ENCODE assay signal across 22 cellular contexts in genomic region chr7:157839672-157840167, GRCh38.
DNase-seq lines count a peak whose midpoint lies in the region; ATAC-seq, FAIRE-seq and TF ChIP-seq lines count a peak whose summit lies in the region.
"Had no signal": no experiment of that assay in that cellular context is flagged by ENCODE, and none has a peak within 500 bp of the region (broad histone marks: within the 10 kb centered on the region; RNA-seq: fewer than 3 reads in every experiment).

No MANE protein-coding gene starts in this region.

- TF ChIP-seq EP300 in K562 (IDR thresholded peaks at IDR 0.05; ENCODE audit: low read length): no peak

- H3K9ac ChIP-seq in HCT116 (ENCODE audit: low read length) (no peak overlapping the region), K562 (ENCODE audit: insufficient read depth in 1 of 2, low read depth in 2 of 2, low read length in 2 of 2) (no peak overlapping the region), mesenchymal stem cell (ENCODE audit: low read length) (no peak overlapping the region)
- H3K9ac ChIP-seq: BLaER1 treated with 17β-estradiol and CSF1 and Interleukin-3, amounts not matched to agents 10 nM and 100 nM had no signal

- TF ChIP-seq CTCF in HCT116 (IDR thresholded peaks at IDR 0.05 in 2 of 3, conservative IDR thresholded peaks at IDR 0.05 in 1 of 3; ENCODE audit: borderline replicate concordance in 1 of 3, insufficient read depth in 1 of 3, low read depth in 2 of 3, low read length in 2 of 3): no peak
- no peak for TF ChIP-seq CTCF in K562 (IDR thresholded peaks at IDR 0.05 in 2 of 3, conservative IDR thresholded peaks at IDR 0.05 in 1 of 3; ENCODE audit: insufficient read depth in 2 of 3, low read depth in 1 of 3, low read length in 3 of 3)
- TF ChIP-seq CTCF in spleen (IDR thresholded peaks at IDR 0.05 in 8 of 11, conservative IDR thresholded peaks at IDR 0.05 in 3 of 11): no peak

- no peak overlapping the region for H2BK5ac ChIP-seq in mesenchymal stem cell (ENCODE audit: low read depth, low read length, poor library complexity, severe bottlenecking)

- H3K18ac ChIP-seq in mesenchymal stem cell (ENCODE audit: low read depth in 1 of 2, low read length in 2 of 2): no peak overlapping the region

- H3K4me1 ChIP-seq in HCT116 (ENCODE audit: control insufficient read depth in 1 of 2, insufficient read depth in 2 of 2, low read length in 2 of 2) (peaks cover 0 to under 1% of the 10 kb centered on the region in 2 experiments; a peak in 1 of 4 replicates), K562 (replicated peaks in 1 of 2; ENCODE audit: control insufficient read depth in 2 of 2, insufficient read depth in 2 of 2, low read length in 2 of 2) (0 out of 5 replicates have a peak, but pooled peaks cover 0 to 2% of the 10 kb centered on the region in 2 experiments), mesenchymal stem cell (ENCODE audit: control insufficient read depth, insufficient read depth, low read depth, low read length) (no peaks in the 10 kb centered on the region), spleen (no peaks in the 10 kb centered on the region), right cardiac atrium (ENCODE audit: control insufficient read depth, insufficient read depth, low read length) (no peaks in the 10 kb centered on the region)

- H3K27ac ChIP-seq in HCT116 (ENCODE audit: low read depth, low read length): peak overlapping the region; percentile 11; the same call in 1 of the 2 replicates
- no peak overlapping the region; the same call in 2 of the 3 replicates for H3K27ac ChIP-seq in K562 (ENCODE audit: extremely low read depth, low read depth, low read length)
- no peak overlapping the region for H3K27ac ChIP-seq in mesenchymal stem cell (ENCODE audit: low read length, poor library complexity, severe bottlenecking)
- no peak overlapping the region for H3K27ac ChIP-seq in spleen
- no peak overlapping the region for H3K27ac ChIP-seq in right cardiac atrium (ENCODE audit: low read length)
- H3K27ac ChIP-seq: BLaER1 treated with 17β-estradiol and CSF1 and Interleukin-3, amounts not matched to agents 10 nM and 100 nM; RWPE1 had no signal

- no peak overlapping the region for H2AK5ac ChIP-seq in mesenchymal stem cell (ENCODE audit: low read length, severe bottlenecking)

- no peak overlapping the region for H2BK15ac ChIP-seq in mesenchymal stem cell (ENCODE audit: low read depth, poor library complexity, severe bottlenecking)

- H3K9me1 ChIP-seq in K562 (ENCODE audit: control insufficient read depth, insufficient read depth, low read length): no peaks in the 10 kb centered on the region

- peak; percentile 56 for FAIRE-seq in K562 (lab: Jason Lieb, UNC)
- FAIRE-seq: A204.1, G401.6 had no signal

- DNase-seq in HCT116 (ENCODE audit: low read depth, low spot score): no peak
- DNase-seq in K562 (ENCODE audit: extremely low read depth in 1 of 4, low spot score in 3 of 4): no peak
- DNase-seq in mesenchymal stem cell: no peak
- peak; percentile 30 for DNase-seq in spleen
- no peak for DNase-seq in stimulated activated CD4-positive, alpha-beta T cell treated with anti-CD3 and anti-CD28 coated beads, Interleukin-4, amount 100 ng/mL, for 4 hours
- no peak for DNase-seq in right cardiac atrium
- DNase-seq: CD4-positive, alpha-beta memory T cell; COR-L47; GOT3; KG1; MG63; NCI-H1105 treated with DMSO at 0.1 percent for 48 hours; NCI-H2029; NCI-H2227 treated with DMSO at 0.1 percent for 48 hours; NCI-H526 treated with DMSO at 0.1 percent for 48 hours; SHP77 had no signal

- CTCF ChIA-PET in HCT116 (lab: Charles Lee): no interaction called here
- CTCF ChIA-PET in K562 (lab: Yijun Ruan, JAX; ENCODE audit: low intra/inter-chr PET ratio): no interaction called here

- H3K9me2 ChIP-seq in HCT116 (ENCODE audit: insufficient read depth): no peaks in the 10 kb centered on the region

- no peak for TF ChIP-seq POLR2A in HCT116 (IDR thresholded peaks at IDR 0.05; ENCODE audit: borderline replicate concordance, extremely low read depth, insufficient read depth, insufficient read length)
- TF ChIP-seq POLR2A in K562 (conservative IDR thresholded peaks at IDR 0.05): no peak
- TF ChIP-seq POLR2A in spleen (IDR thresholded peaks at IDR 0.05): no peak

- POLR2A ChIA-PET in HCT116 (lab: Charles Lee): no interaction called here
- POLR2A ChIA-PET in K562 (lab: Yijun Ruan, JAX): no interaction called here

- RAD21 ChIA-PET in HCT116 (lab: Charles Lee; ENCODE audit: low non-redundant PET in 1 of 2, low total read pairs in 2 of 2, uncharacterized antibody in 2 of 2, unreplicated experiment in 2 of 2): no interaction called here

- no peak overlapping the region for H3K4ac ChIP-seq in mesenchymal stem cell (ENCODE audit: low read depth in 1 of 2, low read length in 2 of 2)

- no peaks in the 10 kb centered on the region for H3K79me1 ChIP-seq in mesenchymal stem cell (replicated peaks; ENCODE audit: low read length, poor library complexity, severe bottlenecking)

- no peak overlapping the region for H3K23ac ChIP-seq in mesenchymal stem cell (ENCODE audit: low read length in 2 of 2)

- ATAC-seq in HCT116 (no peak), K562 (no peak), GM21526 (IDR thresholded peaks at IDR 0.05; ENCODE audit: low FRiP score, unreplicated experiment) (no peak), GM21360 (IDR thresholded peaks at IDR 0.05; ENCODE audit: unreplicated experiment) (no peak), right cardiac atrium (no peak)

- H3K79me2 ChIP-seq in HCT116 (ENCODE audit: insufficient read depth, low read length): no peaks in the 10 kb centered on the region
- H3K79me2 ChIP-seq in K562 (ENCODE audit: control insufficient read depth, insufficient read depth, low read length): no peaks in the 10 kb centered on the region

- no peak overlapping the region for H2BK120ac ChIP-seq in mesenchymal stem cell (ENCODE audit: low read depth, low read length)

- no peak overlapping the region for H2BK12ac ChIP-seq in mesenchymal stem cell (ENCODE audit: low read length in 2 of 2)

- WGBS in K562 (ENCODE audit: insufficient coverage, low coverage, missing lambda C conversion rate): 12% methylated on average over 9 of the region's 9 CpGs
- WGBS in mesenchymal stem cell: 88% methylated on average over 9 of the region's 9 CpGs
- WGBS in spleen, 5 donors: 85 to 97% (median 94%) methylated on average over 6 to 9 of the region's 9 CpGs
- WGBS in right cardiac atrium: 94% methylated on average over 9 of the region's 9 CpGs

- H4K20me1 ChIP-seq in HCT116 (ENCODE audit: insufficient read depth) (no peaks in the 10 kb centered on the region), K562 (replicated peaks; ENCODE audit: control insufficient read depth, insufficient read depth, low read length) (peaks cover 4% of the 10 kb centered on the region; the same call in 1 of the 2 replicates)
- H4K20me1 ChIP-seq: BLaER1 treated with 17β-estradiol and CSF1 and Interleukin-3, amounts not matched to agents 10 nM and 100 nM had no signal

- H4K91ac ChIP-seq in mesenchymal stem cell (ENCODE audit: low read length): peak overlapping the region; percentile 46

- TF ChIP-seq RAD21 in HCT116 (IDR thresholded peaks at IDR 0.05; ENCODE audit: low read depth) (no peak), K562 (CRISPR knock-in tag; conservative IDR thresholded peaks at IDR 0.05 in 1 of 2, IDR thresholded peaks at IDR 0.05 in 1 of 2) (no peak)

- H2AFZ ChIP-seq in HCT116 (ENCODE audit: low read depth, low read length, poor library complexity, severe bottlenecking) (no peak overlapping the region), K562 (ENCODE audit: low read depth, low read length) (no peak overlapping the region), mesenchymal stem cell (ENCODE audit: low read depth, low read length) (no peak overlapping the region)

- in situ Hi-C loops in K562 (cut with MboI): no loop called here

- BruUV-seq in HCT116 (replicated peaks; lab: Mats Ljungman, UMichigan): no TSS peak
- no TSS peak for BruUV-seq in K562 (replicated peaks; lab: Mats Ljungman, UMichigan)

- no peak overlapping the region for H3K14ac ChIP-seq in mesenchymal stem cell (ENCODE audit: low read length in 2 of 2)

- H3K9me3 ChIP-seq in HCT116 (ENCODE audit: control insufficient read depth in 1 of 2, insufficient read depth in 1 of 2, low read depth in 1 of 2, low read length in 2 of 2): peaks cover 0 to 12% of the 10 kb centered on the region in 2 experiments; a peak in 1 of 4 replicates
- H3K9me3 ChIP-seq in K562 (replicated peaks; ENCODE audit: control insufficient read depth, insufficient read depth, low read depth, low read length): peaks cover 10% of the 10 kb centered on the region; the same call in 1 of the 2 replicates
- H3K9me3 ChIP-seq in mesenchymal stem cell (ENCODE audit: control insufficient read depth, low read length): peaks cover 8% of the 10 kb centered on the region
- H3K9me3 ChIP-seq in spleen: no peaks in the 10 kb centered on the region
- H3K9me3 ChIP-seq in right cardiac atrium (ENCODE audit: control insufficient read depth, low read length): no peaks in the 10 kb centered on the region
- H3K9me3 ChIP-seq: MG63 had no signal

- intact Hi-C loops in HCT116 (cut with micrococcal nuclease): no loop called here
- intact Hi-C loops in K562 (cut with micrococcal nuclease): no loop called here
- intact Hi-C loops in spleen (cut with DNase I; ENCODE audit: low total_unique reads): no loop called here
- intact Hi-C loops in right cardiac atrium (cut with DNase I): no loop called here

- H3K27me3 ChIP-seq in HCT116 (ENCODE audit: insufficient read depth, low read length) (peaks cover 8% of the 10 kb centered on the region), K562 (ENCODE audit: control insufficient read depth in 2 of 2, insufficient read depth in 2 of 2, low read length in 2 of 2) (peaks cover 30 to 42% of the 10 kb centered on the region in 2 experiments), mesenchymal stem cell (ENCODE audit: control insufficient read depth in 1 of 2, insufficient read depth in 1 of 2, low read length in 2 of 2) (no peaks in the 10 kb centered on the region), spleen (replicated peaks in 1 of 7) (peaks cover 0 to 34% (median 0%) of the 10 kb centered on the region in 7 donors), right cardiac atrium (ENCODE audit: control insufficient read depth, insufficient read depth) (no peaks in the 10 kb centered on the region)
- H3K27me3 ChIP-seq: BLaER1 treated with 17β-estradiol and CSF1 and Interleukin-3, amounts not matched to agents 10 nM and 100 nM; MG63 had no signal

- H3K36me3 ChIP-seq in HCT116 (ENCODE audit: control insufficient read depth in 1 of 2, insufficient read depth in 2 of 2, low read length in 2 of 2) (no peaks in the 10 kb centered on the region), K562 (ENCODE audit: control insufficient read depth, insufficient read depth, low read length) (no peaks in the 10 kb centered on the region), mesenchymal stem cell (ENCODE audit: control insufficient read depth in 1 of 2, insufficient read depth in 2 of 2, low read depth in 1 of 2, low read length in 2 of 2) (no peaks in the 10 kb centered on the region), spleen (no peaks in the 10 kb centered on the region)
- H3K36me3 ChIP-seq: BLaER1 treated with 17β-estradiol and CSF1 and Interleukin-3, amounts not matched to agents 10 nM and 100 nM; MG63 had no signal

- H4K8ac ChIP-seq in mesenchymal stem cell (ENCODE audit: low read length): no peak overlapping the region

- H3K4me3 ChIP-seq in HCT116 (replicated peaks in 1 of 2; ENCODE audit: low read depth in 1 of 2, low read length in 2 of 2) (no peak overlapping the region), K562 (no peak overlapping the region), mesenchymal stem cell (ENCODE audit: insufficient read depth in 1 of 2, low read depth in 1 of 2, low read length in 2 of 2) (no peak overlapping the region), spleen (no peak overlapping the region), right cardiac atrium (ENCODE audit: low read length) (no peak overlapping the region)
- H3K4me3 ChIP-seq: BLaER1 treated with 17β-estradiol and CSF1 and Interleukin-3, amounts not matched to agents 10 nM and 100 nM; MG63 had no signal

- H3K4me2 ChIP-seq in HCT116 (ENCODE audit: low read length) (no peak overlapping the region), K562 (ENCODE audit: insufficient read depth, low read length) (no peak overlapping the region; the same call in 1 of the 2 replicates), mesenchymal stem cell (ENCODE audit: low read length, poor library complexity, severe bottlenecking) (no peak overlapping the region)
- H3K4me2 ChIP-seq: BLaER1 treated with 17β-estradiol and CSF1 and Interleukin-3, amounts not matched to agents 10 nM and 100 nM had no signal
